In the genomic region with DNA sequence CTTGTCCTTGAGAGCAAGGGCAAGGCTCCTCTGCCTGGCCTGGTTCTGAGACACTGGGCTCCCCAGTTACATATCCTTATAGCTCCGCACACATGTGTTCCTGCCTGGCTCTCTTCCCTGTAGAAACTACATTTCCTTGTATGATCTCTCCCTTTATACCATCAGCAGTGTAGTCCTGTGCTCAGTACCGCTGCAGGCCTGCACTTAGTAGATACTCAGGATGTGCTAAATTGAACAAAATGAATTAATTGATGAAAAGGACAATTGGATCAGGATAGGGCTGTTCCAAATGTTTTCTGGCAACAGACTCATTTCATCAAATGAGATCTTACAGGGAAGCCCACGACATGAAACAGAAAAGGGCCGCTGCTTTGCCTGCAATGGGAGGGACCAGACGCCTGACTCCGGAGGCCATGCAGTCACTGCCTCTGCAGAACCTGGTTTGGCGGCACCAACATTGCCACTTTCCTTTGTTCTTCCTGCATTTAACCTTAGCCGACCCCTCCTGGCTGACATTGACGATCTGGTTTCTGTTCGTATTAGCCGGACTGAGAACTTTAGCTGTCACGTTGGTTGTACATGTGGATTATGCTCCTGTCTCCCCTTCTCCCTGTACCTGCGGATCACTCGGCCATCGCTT, we compare ENCODE assay signal across 17 cellular contexts. TPM values are rescaled to one million over a fixed set of nuclear protein-coding genes. Genes with fewer than 3 reads are reported as not detected.
DNase-seq lines count a peak whose midpoint lies in the region; ATAC-seq and TF ChIP-seq lines count a peak whose summit lies in the region.
"Had no signal": no experiment of that assay in that cellular context is flagged by ENCODE, and none has a peak within 500 bp of the region (broad histone marks: within the 10 kb centered on the region; RNA-seq: fewer than 3 reads in every experiment).

No MANE protein-coding gene starts in this region.

- no peak overlapping the region for H2BK15ac ChIP-seq in neuronal stem cell (ENCODE audit: low read length)

- H3K4me2 ChIP-seq in KMS-11 (peak overlapping the region; percentile 65; the same call in 1 of the 2 replicates), neuronal stem cell (ENCODE audit: insufficient read depth, low read length, poor library complexity, severe bottlenecking) (no peak overlapping the region)

- no peak overlapping the region for H2BK120ac ChIP-seq in neuronal stem cell (ENCODE audit: low read depth, low read length)

- no peak for TF ChIP-seq CTCF in KMS-11 (conservative IDR thresholded peaks at IDR 0.05; ENCODE audit: low read depth, low read length)

- peak overlapping the region; percentile 40 for H3K23ac ChIP-seq in neuronal stem cell (ENCODE audit: low read depth, low read length, poor library complexity)

- H4K20me1 ChIP-seq in KMS-11 (ENCODE audit: insufficient read depth) = no peaks in the 10 kb centered on the region

- peak overlapping the region; percentile 14; the same call in 1 of the 2 replicates for H2AFZ ChIP-seq in KMS-11 (ENCODE audit: low read depth)
- H2AFZ ChIP-seq in neuronal stem cell (ENCODE audit: low read length) = no peak overlapping the region

- H2BK5ac ChIP-seq in neuronal stem cell (ENCODE audit: low read length) = no peak overlapping the region

- H3K18ac ChIP-seq in neuronal stem cell (ENCODE audit: low read length) = peak overlapping the region; percentile 49

- no peak overlapping the region for H2AK5ac ChIP-seq in neuronal stem cell (ENCODE audit: low read depth, low read length)

- no peaks in the 10 kb centered on the region for H3K79me1 ChIP-seq in neuronal stem cell (ENCODE audit: low read depth, low read length)

- H2BK12ac ChIP-seq in neuronal stem cell (ENCODE audit: low read length) = peak overlapping the region; percentile 65

- H3K4me1 ChIP-seq in KMS-11 (ENCODE audit: low read depth, poor library complexity, severe bottlenecking) (peaks cover 41% of the 10 kb centered on the region), neuronal stem cell (ENCODE audit: control insufficient read depth in 2 of 2, insufficient read depth in 1 of 2, low read depth in 1 of 2, low read length in 2 of 2) (peaks cover 0 to 7% of the 10 kb centered on the region in 2 donors)

- ATAC-seq in SK-N-SH treated with all-trans-retinoic acid at 6 μM for 48 hours = peak; percentile 6; the same call in 1 of the 3 replicates
- no peak for ATAC-seq in HG02759 (IDR thresholded peaks at IDR 0.05; ENCODE audit: unreplicated experiment)
- no peak for ATAC-seq in GM18909 (IDR thresholded peaks at IDR 0.05; ENCODE audit: poor library complexity, unreplicated experiment)

- no peaks in the 10 kb centered on the region for H3K27me3 ChIP-seq in KMS-11 (ENCODE audit: insufficient read depth, low read depth)
- H3K27me3 ChIP-seq in neuronal stem cell (ENCODE audit: control insufficient read depth in 3 of 3, insufficient read depth in 3 of 3, low read depth in 1 of 3, low read length in 3 of 3) = peaks cover 0 to 22% (median 0%) of the 10 kb centered on the region in 3 experiments
- H3K27me3 ChIP-seq: Peyer's patch, SJSA1 had no signal

- no peak overlapping the region for H3K14ac ChIP-seq in neuronal stem cell (ENCODE audit: low read length)

- DNase-seq in NCI-H2227 (lab: John Stamatoyannopoulos, UW; ENCODE audit: unreplicated experiment) = peak; percentile 12
- no peak for DNase-seq in NCI-H2227 treated with DMSO at 0.1 percent for 48 hours (lab: John Stamatoyannopoulos, UW)
- no peak for DNase-seq in neuronal stem cell (ENCODE audit: low spot score)
- no peak for DNase-seq in cardiac septum (ENCODE audit: low spot score)
- DNase-seq: DMS79, H7, Karpas-422, NCI-H1694, NCI-H226, NCI-H524, NCI-H774, Peyer's patch had no signal

- peak overlapping the region; percentile 38; the same call in 1 of the 2 replicates for H3K27ac ChIP-seq in KMS-11
- no peak overlapping the region for H3K27ac ChIP-seq in neuronal stem cell (replicated peaks; ENCODE audit: low read length)
- H3K27ac ChIP-seq: Peyer's patch, SJSA1 had no signal

- no peaks in the 10 kb centered on the region for H3K79me2 ChIP-seq in KMS-11 (ENCODE audit: insufficient read depth, low read depth)

- no peak overlapping the region for H4K8ac ChIP-seq in neuronal stem cell (ENCODE audit: low read depth, low read length)

- no CpG with 5 or more reads among the region's 15 CpGs for WGBS in neuronal stem cell (ENCODE audit: extremely low coverage in 2 of 2, insufficient read length in 2 of 2, insufficient replicate concordance in 1 of 2), 2 donors

- H3K9ac ChIP-seq in KMS-11 (no peak overlapping the region), neuronal stem cell (ENCODE audit: low read depth, low read length, poor library complexity) (no peak overlapping the region)

- H4K91ac ChIP-seq in neuronal stem cell (ENCODE audit: low read depth, low read length, poor library complexity) = no peak overlapping the region

- H3K36me3 ChIP-seq in KMS-11 (ENCODE audit: insufficient read depth) = no peaks in the 10 kb centered on the region
- H3K36me3 ChIP-seq in neuronal stem cell (replicated peaks in 1 of 2; ENCODE audit: control insufficient read depth in 2 of 2, insufficient read depth in 2 of 2, low read length in 2 of 2) = no peaks in the 10 kb centered on the region
- H3K36me3 ChIP-seq: Peyer's patch, SJSA1 had no signal

- intact Hi-C loops in cardiac septum (cut with DNase I) = loop anchor here (2.0 to 10.0 kb wide), 3 partner anchors 80 to 263 kb away; no protein-coding TSS in a partner anchor

- no peak overlapping the region for H3K4ac ChIP-seq in neuronal stem cell (ENCODE audit: low read length)

- peaks cover 0 to 2% of the 10 kb centered on the region in 2 donors for H3K9me3 ChIP-seq in neuronal stem cell (replicated peaks in 1 of 2; ENCODE audit: control insufficient read depth in 2 of 2, insufficient read depth in 1 of 2, low read depth in 1 of 2, low read length in 2 of 2)
- H3K9me3 ChIP-seq: Peyer's patch, SJSA1 had no signal

- H3K4me3 ChIP-seq in KMS-11 (IDR thresholded peaks at IDR 0.05; ENCODE audit: insufficient read depth, low read depth, low read length) = no peak overlapping the region
- H3K4me3 ChIP-seq in neuronal stem cell (ENCODE audit: low read length in 2 of 2) = no peak overlapping the region
- H3K4me3 ChIP-seq: Peyer's patch, SJSA1 had no signal

TF ChIP-seq in SK-N-SH treated with all-trans-retinoic acid at 6 μM for 48 hours, 23 proteins besides CTCF, POLR2A, EP300 and RAD21:
- TF ChIP-seq TCF4 (CRISPR knock-in tag; IDR thresholded peaks at IDR 0.05; ENCODE audit: borderline replicate concordance) (0 out of 2 replicates have a peak, but pooled peaks have one; percentile 10), ZNF70 (CRISPR knock-in tag; IDR thresholded peaks at IDR 0.05) (peak; percentile 93), ZC3H10 (CRISPR knock-in tag; IDR thresholded peaks at IDR 0.05) (no peak)

RNA-seq across cellular contexts. Expression of gene CHMP4B, which starts 53.3 kb away (rescaled TPM):
- 68.2 TPM for polyA plus RNA-seq in neuronal stem cell (2013, experiment 1 of 2)
- 67.4 TPM for polyA plus RNA-seq in neuronal stem cell (2013, experiment 2 of 2)
- total RNA-seq in cardiac septum = 101 TPM
